ENCODE assay signal across 25 cellular contexts in genomic region chr7:81468516-81468915, GRCh38.
"Had no signal": no experiment of that assay in that cellular context is flagged by ENCODE, and none has a peak within 500 bp of the region (broad histone marks: within the 10 kb centered on the region; RNA-seq: fewer than 3 reads in every experiment).

No MANE protein-coding gene starts in this region.

- H3K27ac Mint-ChIP-seq: activated naive CD8-positive, alpha-beta T cell; activated T-cell treated with anti-CD3 and anti-CD28 coated beads, Interleukin-2, amount 50 U/mL, for 24 hours; activated T-helper 2 cell treated with anti-CD3 and anti-CD28 coated beads, Interferon-gamma antibody, Interleukin-2, Interleukin-4, amounts not matched to agents 10 μg/mL and 5 μg/mL and 100 μg/mL, durations not matched to agents 14 hours and 24 hours and 36 hours; stimulated activated memory B cell treated with anti-CD40 and anti-IgM and Interleukin-4, amounts not matched to agents 10 μg/mL and 1 μg/mL and 100 μg/mL, for 72 hours had no signal

- H3K36me3 Mint-ChIP-seq: activated naive CD8-positive, alpha-beta T cell; stimulated activated memory B cell treated with anti-CD40 and anti-IgM and Interleukin-4, amounts not matched to agents 10 μg/mL and 1 μg/mL and 100 μg/mL, for 72 hours had no signal

- FAIRE-seq: frontal cortex had no signal

- ATAC-seq: left ventricle myocardium superior; sciatic nerve; stimulated activated memory B cell treated with anti-CD40 and anti-IgM and Interleukin-4, amounts not matched to agents 10 μg/mL and 1 μg/mL and 100 μg/mL, for 72 hours had no signal

- H3K4me1 Mint-ChIP-seq: stimulated activated memory B cell treated with anti-CD40 and anti-IgM and Interleukin-4, amounts not matched to agents 10 μg/mL and 1 μg/mL and 100 μg/mL, for 72 hours had no signal

- H3K4me3 ChIP-seq: adrenal gland, ascending aorta, smooth muscle cell, stomach, suprapubic skin, vagina had no signal

- H3K4me3 Mint-ChIP-seq: activated naive CD8-positive, alpha-beta T cell; activated T-cell treated with anti-CD3 and anti-CD28 coated beads, Interleukin-2, amount 50 U/mL, for 24 hours; stimulated activated memory B cell treated with anti-CD40 and anti-IgM and Interleukin-4, amounts not matched to agents 10 μg/mL and 1 μg/mL and 100 μg/mL, for 72 hours had no signal

- H3K36me3 ChIP-seq: adrenal gland, ascending aorta, brain microvascular endothelial cell, stomach, suprapubic skin, vagina had no signal

- DNase-seq: activated CD4-positive, alpha-beta T cell treated with anti-CD3 and anti-CD28 coated beads for 1 hour; activated CD8-positive, alpha-beta memory T cell treated with anti-CD3 and anti-CD28 coated beads for 24 hours; activated CD8-positive, alpha-beta memory T cell treated with anti-CD3 and anti-CD28 coated beads, Interleukin-2, amount 50 U/mL, for 4 hours; activated naive CD4-positive, alpha-beta T cell; activated T-cell treated with anti-CD3 and anti-CD28 coated beads, Interleukin-2, amount 50 U/mL, for 24 hours; adrenal gland; brain microvascular endothelial cell; central memory CD4-positive, alpha-beta T cell; effector memory CD4-positive, alpha-beta T cell; hypothalamus; left ventricle myocardium superior; mammary epithelial cell; stimulated activated CD4-positive, alpha-beta T cell treated with anti-CD3 and anti-CD28 coated beads, Interleukin-15, amount 100 ng/mL, for 24 hours; stomach; trophoblast cell had no signal

- H3K9me3 ChIP-seq: adrenal gland, ascending aorta, stomach, suprapubic skin, vagina had no signal

- H3K27ac ChIP-seq: adrenal gland, ascending aorta, brain microvascular endothelial cell, stomach, suprapubic skin, vagina, VCaP had no signal

- H3K27me3 Mint-ChIP-seq: activated T-cell treated with anti-CD3 and anti-CD28 coated beads, Interleukin-2, amount 50 U/mL, for 24 hours; stimulated activated memory B cell treated with anti-CD40 and anti-IgM and Interleukin-4, amounts not matched to agents 10 μg/mL and 1 μg/mL and 100 μg/mL, for 72 hours had no signal

- H3K4me1 ChIP-seq: adrenal gland, ascending aorta, vagina had no signal

- H3K9me3 Mint-ChIP-seq: activated T-cell treated with anti-CD3 and anti-CD28 coated beads, Interleukin-2, amount 50 U/mL, for 24 hours; activated T-helper 2 cell treated with anti-CD3 and anti-CD28 coated beads, Interferon-gamma antibody, Interleukin-2, Interleukin-4, amounts not matched to agents 10 μg/mL and 5 μg/mL and 100 μg/mL, durations not matched to agents 14 hours and 24 hours and 36 hours; stimulated activated memory B cell treated with anti-CD40 and anti-IgM and Interleukin-4, amounts not matched to agents 10 μg/mL and 1 μg/mL and 100 μg/mL, for 72 hours had no signal

- H3K27me3 ChIP-seq: adrenal gland, ascending aorta, brain microvascular endothelial cell, stomach, suprapubic skin, vagina had no signal
